ENCODE assay signal across 22 cellular contexts in the genomic region with DNA sequence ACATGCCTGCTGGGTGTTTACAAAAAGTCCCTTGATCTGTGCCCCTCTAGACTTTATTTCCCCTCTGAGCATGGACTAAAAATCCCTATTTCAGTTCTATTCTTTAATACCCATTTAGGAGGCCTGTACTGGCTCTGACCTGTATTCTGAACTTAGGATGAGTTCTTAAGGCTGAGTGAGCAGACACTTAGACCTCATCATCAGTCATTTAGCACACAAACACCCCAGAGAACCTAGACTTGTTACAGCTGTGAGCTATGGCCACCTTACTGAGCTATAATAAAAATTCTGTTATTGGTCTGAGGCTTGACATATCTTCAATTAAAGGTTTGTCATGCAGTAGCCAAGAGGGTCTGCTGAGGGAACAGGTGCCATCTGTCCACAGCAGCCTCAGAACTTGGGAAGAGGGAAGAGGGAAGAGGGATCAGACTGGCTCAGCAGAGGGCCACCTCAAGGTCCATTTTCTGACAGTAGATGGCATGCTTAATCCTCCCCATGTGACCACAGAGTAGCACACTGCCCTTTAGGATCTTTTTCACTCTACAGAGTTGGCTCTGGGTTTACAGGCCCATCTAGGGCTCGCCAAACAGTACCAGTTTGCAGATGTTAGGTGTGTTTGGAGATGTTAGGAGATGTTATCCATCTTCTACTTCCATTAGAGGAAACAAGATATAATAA. TPM values are rescaled to one million over a fixed set of nuclear protein-coding genes. Genes with fewer than 3 reads are reported as not detected.
DNase-seq lines count a peak whose midpoint lies in the region; ATAC-seq, FAIRE-seq and TF ChIP-seq lines count a peak whose summit lies in the region.
"Had no signal": no experiment of that assay in that cellular context is flagged by ENCODE, and none has a peak within 500 bp of the region (broad histone marks: within the 10 kb centered on the region; RNA-seq: fewer than 3 reads in every experiment).

No MANE protein-coding gene starts in this region.

- H3K27me3 Mint-ChIP-seq in CD4-positive, alpha-beta T cell, result no peaks in the 10 kb centered on the region
- H3K27me3 Mint-ChIP-seq in activated CD8-positive, alpha-beta T cell treated with anti-CD3 and anti-CD28 coated beads for 36 hours, result no peaks in the 10 kb centered on the region
- H3K27me3 Mint-ChIP-seq: stimulated activated memory B cell treated with anti-CD40 and anti-IgM and Interleukin-4, amounts not matched to agents 10 μg/mL and 1 μg/mL and 100 μg/mL, for 72 hours had no signal

- H3K4me3 ChIP-seq in A549, result no peak overlapping the region
- no peak overlapping the region for H3K4me3 ChIP-seq in effector memory CD4-positive, alpha-beta T cell (ENCODE audit: insufficient read depth, low read depth, low read length, poor library complexity, severe bottlenecking)
- H3K4me3 ChIP-seq: BLaER1, PC-9, upper lobe of left lung had no signal

- no peak overlapping the region for H3K4me3 Mint-ChIP-seq in CD4-positive, alpha-beta T cell
- no peak overlapping the region for H3K4me3 Mint-ChIP-seq in activated CD8-positive, alpha-beta T cell treated with anti-CD3 and anti-CD28 coated beads for 36 hours
- H3K4me3 Mint-ChIP-seq: stimulated activated memory B cell treated with anti-CD40 and anti-IgM and Interleukin-4, amounts not matched to agents 10 μg/mL and 1 μg/mL and 100 μg/mL, for 72 hours had no signal

- TF ChIP-seq POLR2A in A549 (IDR thresholded peaks at IDR 0.05; ENCODE audit: low read length), result no peak

- H3K27me3 ChIP-seq in CD4-positive, alpha-beta T cell (ENCODE audit: control insufficient read depth, insufficient read depth, low read length), result no peaks in the 10 kb centered on the region
- H3K27me3 ChIP-seq in effector memory CD4-positive, alpha-beta T cell (replicated peaks; ENCODE audit: control insufficient read depth, insufficient read depth, low read length, poor library complexity, severe bottlenecking), result no peaks in the 10 kb centered on the region
- H3K27me3 ChIP-seq: BLaER1, upper lobe of left lung had no signal

- FAIRE-seq in A549 (lab: Jason Lieb, UNC), result no peak
- FAIRE-seq: GM18507 had no signal

- peaks cover 64% of the 10 kb centered on the region for H3K4me1 Mint-ChIP-seq in CD4-positive, alpha-beta T cell (ENCODE audit: low read depth)
- H3K4me1 Mint-ChIP-seq in activated CD8-positive, alpha-beta T cell treated with anti-CD3 and anti-CD28 coated beads for 36 hours (ENCODE audit: low read depth), result peaks cover 58% of the 10 kb centered on the region

- ATAC-seq in A549, result peak; percentile 59 to 70; a peak in 4 of 6 replicates
- no peak for ATAC-seq in CD4-positive, alpha-beta T cell (ENCODE audit: poor library complexity)
- ATAC-seq in activated CD8-positive, alpha-beta T cell treated with anti-CD3 and anti-CD28 coated beads for 36 hours, result peak; percentile 38
- ATAC-seq: stimulated activated memory B cell treated with anti-CD40 and anti-IgM and Interleukin-4, amounts not matched to agents 10 μg/mL and 1 μg/mL and 100 μg/mL, for 72 hours had no signal

- POLR2A ChIA-PET in A549 (lab: Yijun Ruan, JAX), result interaction anchor here (1.4 kb wide), 1 partner anchor 209 kb away, joined by 3 read pairs; the partner anchor contains the start of gene STIM1
- POLR2A ChIA-PET in CD4-positive, alpha-beta T cell (lab: Charles Lee), result interaction anchor here (1.1 to 2.0 kb wide), 3 partner anchors 10 to 223 kb away, joined by 3 to 8 read pairs (median 5); partner anchors contain the start of genes RHOG and STIM1
- POLR2A ChIA-PET in activated CD8-positive, alpha-beta T cell treated with anti-CD3 and anti-CD28 coated beads for 36 hours (lab: Charles Lee), result interaction anchor here (0.8 to 1.3 kb wide), 3 partner anchors 9 to 215 kb away, joined by 3 to 4 read pairs (median 4); no protein-coding TSS in a partner anchor

- DNase-seq in A549 (ENCODE audit: low read depth in 1 of 2, low spot score in 1 of 2), result no peak
- DNase-seq in CD4-positive, alpha-beta T cell, result no peak
- DNase-seq in activated CD8-positive, alpha-beta T cell treated with anti-CD3 and anti-CD28 coated beads for 36 hours, result no peak
- DNase-seq in myocyte (ENCODE audit: low read depth), result peak; percentile 47
- DNase-seq in SKM-1 (lab: John Stamatoyannopoulos, UW; ENCODE audit: unreplicated experiment), result no peak
- no peak for DNase-seq in NCI-H345 treated with DMSO at 0.1 percent for 48 hours (lab: John Stamatoyannopoulos, UW; ENCODE audit: unreplicated experiment)
- DNase-seq in activated gamma-delta T cell treated with Interleukin-2 at 50 U/mL for 16 hours, result no peak
- no peak for DNase-seq in effector memory CD4-positive, alpha-beta T cell
- DNase-seq: activated CD4-positive, CD25-positive, alpha-beta regulatory T cell; activated CD8-positive, alpha-beta memory T cell treated with anti-CD3 and anti-CD28 coated beads, Interleukin-2, amount 50 U/mL, for 48 hours; DMS79; foreskin fibroblast; HCEC 1CT; left colon; NCI-H1930; NCI-H524; PC-9; posterior cingulate gyrus; upper lobe of left lung had no signal

- H3K9me3 ChIP-seq in A549, result no peaks in the 10 kb centered on the region
- no peaks in the 10 kb centered on the region for H3K9me3 ChIP-seq in CD4-positive, alpha-beta T cell (ENCODE audit: control insufficient read depth, low read length)
- H3K9me3 ChIP-seq in effector memory CD4-positive, alpha-beta T cell (ENCODE audit: control insufficient read depth, low read length), result no peaks in the 10 kb centered on the region
- H3K9me3 ChIP-seq: BLaER1, upper lobe of left lung had no signal

- intact Hi-C loops in CD4-positive, alpha-beta T cell (cut with DNase I, micrococcal nuclease), result no loop called here
- intact Hi-C loops in activated CD8-positive, alpha-beta T cell treated with anti-CD3 and anti-CD28 coated beads for 36 hours (cut with micrococcal nuclease), result no loop called here

- H3K9me3 Mint-ChIP-seq in CD4-positive, alpha-beta T cell, result no peaks in the 10 kb centered on the region
- no peaks in the 10 kb centered on the region for H3K9me3 Mint-ChIP-seq in activated CD8-positive, alpha-beta T cell treated with anti-CD3 and anti-CD28 coated beads for 36 hours
- H3K9me3 Mint-ChIP-seq: stimulated activated memory B cell treated with anti-CD40 and anti-IgM and Interleukin-4, amounts not matched to agents 10 μg/mL and 1 μg/mL and 100 μg/mL, for 72 hours had no signal

- peak overlapping the region; percentile 69 for H3K27ac Mint-ChIP-seq in CD4-positive, alpha-beta T cell
- H3K27ac Mint-ChIP-seq in activated CD8-positive, alpha-beta T cell treated with anti-CD3 and anti-CD28 coated beads for 36 hours, result peak overlapping the region; percentile 60
- H3K27ac Mint-ChIP-seq: stimulated activated memory B cell treated with anti-CD40 and anti-IgM and Interleukin-4, amounts not matched to agents 10 μg/mL and 1 μg/mL and 100 μg/mL, for 72 hours had no signal

- TF ChIP-seq RAD21 in A549 (conservative IDR thresholded peaks at IDR 0.05 in 1 of 2, IDR thresholded peaks at IDR 0.05 in 1 of 2), result no peak

- no peak overlapping the region for H3K27ac ChIP-seq in A549
- no peak overlapping the region for H3K27ac ChIP-seq in CD4-positive, alpha-beta T cell (ENCODE audit: low read depth, low read length)
- no peak overlapping the region for H3K27ac ChIP-seq in effector memory CD4-positive, alpha-beta T cell (ENCODE audit: insufficient read depth, low read length, poor library complexity, severe bottlenecking)
- H3K27ac ChIP-seq: BLaER1, PC-9, upper lobe of left lung had no signal

- no peak for TF ChIP-seq EP300 in A549 (IDR thresholded peaks at IDR 0.05)

- CTCF ChIA-PET in A549 (lab: Yijun Ruan, JAX), result interaction anchor here (0.6 to 15.7 kb wide), 6 partner anchors 8 to 216 kb away, joined by 3 to 919 read pairs (median 3); partner anchors contain the start of genes RHOG and STIM1
- CTCF ChIA-PET in CD4-positive, alpha-beta T cell (lab: Charles Lee), result interaction anchor here (0.6 to 2.3 kb wide), 7 partner anchors 8 to 223 kb away, joined by 4 to 10 read pairs (median 5); partner anchors contain the start of gene STIM1
- CTCF ChIA-PET in activated CD8-positive, alpha-beta T cell treated with anti-CD3 and anti-CD28 coated beads for 36 hours (lab: Charles Lee), result interaction anchor here (1.0 to 20.5 kb wide), 5 partner anchors 9 to 217 kb away, joined by 3 to 775 read pairs (median 3); partner anchors contain the start of genes RHOG and STIM1

- 85% methylated on average over 1 of the region's 1 CpG for WGBS in A549 (ENCODE audit: missing lambda C conversion rate)

- peaks cover 52% of the 10 kb centered on the region for H3K36me3 Mint-ChIP-seq in CD4-positive, alpha-beta T cell (ENCODE audit: low read depth)
- peaks cover 6% of the 10 kb centered on the region for H3K36me3 Mint-ChIP-seq in activated CD8-positive, alpha-beta T cell treated with anti-CD3 and anti-CD28 coated beads for 36 hours (ENCODE audit: low read depth)

- no peak for TF ChIP-seq CTCF in A549 (IDR thresholded peaks at IDR 0.05)
- no peak for TF ChIP-seq CTCF in CD4-positive, alpha-beta T cell (IDR thresholded peaks at IDR 0.05)
- TF ChIP-seq CTCF in activated CD8-positive, alpha-beta T cell treated with anti-CD3 and anti-CD28 coated beads for 36 hours (IDR thresholded peaks at IDR 0.05), result no peak

- H3K36me3 ChIP-seq in effector memory CD4-positive, alpha-beta T cell (ENCODE audit: control insufficient read depth, insufficient read depth, low read length), result peaks cover 21% of the 10 kb centered on the region

- no peak overlapping the region for H3K4me2 ChIP-seq in A549
- H3K4me2 ChIP-seq: BLaER1, PC-9 had no signal

- no peaks in the 10 kb centered on the region for H3K4me1 ChIP-seq in A549
- H3K4me1 ChIP-seq in effector memory CD4-positive, alpha-beta T cell (ENCODE audit: control insufficient read depth, insufficient read depth, low read length, poor library complexity, severe bottlenecking), result peaks cover 39% of the 10 kb centered on the region

TF ChIP-seq in A549, 52 proteins besides CTCF, POLR2A, EP300 and RAD21 (continues in another document):
- no peak for TF ChIP-seq NFE2L2 (conservative IDR thresholded peaks at IDR 0.05; ENCODE audit: low read length)
- TF ChIP-seq HOXB13 (CRISPR knock-in tag; IDR thresholded peaks at IDR 0.05; ENCODE audit: low read depth), result no peak
- no peak for TF ChIP-seq ATOH8 (CRISPR knock-in tag; IDR thresholded peaks at IDR 0.05; ENCODE audit: low read depth)

RNA-seq across cellular contexts. Expression of gene RRM1, which starts 30.2 kb away (rescaled TPM):
- polyA plus RNA-seq in A549 (2011; rRNA removed), result 120 and 136 TPM in 2 replicates
- 42.0 and 47.6 TPM in 2 replicates for polyA plus RNA-seq in A549 (2012; cell fraction: cytosol; rRNA removed)
- 61.2 and 77.2 TPM in 2 replicates for polyA plus RNA-seq in A549 (2012; cell fraction: nucleus; rRNA removed)
- 86.4 to 96.8 TPM (median 91.4 TPM) in 3 replicates for polyA plus RNA-seq in A549 (2017; fragmentation: RNase III; extraction: RNeasy Plus Mini Kit Qiagen cat#74134 plus additional on column Dnase treatment)
- polyA minus RNA-seq in A549 (2011; rRNA and poly(A)+ RNA removed), result 137 and 138 TPM in 2 replicates
- total RNA-seq in CD4-positive, alpha-beta T cell, result 10 to 100 TPM; 64.7 to 73.1 TPM
- total RNA-seq in activated CD8-positive, alpha-beta T cell treated with anti-CD3 and anti-CD28 coated beads for 36 hours, result 100 to 1,000 TPM; 192 to 194 TPM
- 40.8 and 41.5 TPM in 2 replicates for total RNA-seq in myocyte
- 19.0 TPM for polyA plus RNA-seq in myocyte (2012)
